In genomic region chrX:1935805-1936204, GRCh38 we compare ENCODE assay signal across 30 cellular contexts.
"Had no signal": no experiment of that assay in that cellular context is flagged by ENCODE, and none has a peak within 500 bp of the region (broad histone marks: within the 10 kb centered on the region; RNA-seq: fewer than 3 reads in every experiment).

No MANE protein-coding gene starts in this region.

- H3K4me3 ChIP-seq: left lung, lower lobe of right lung, neural progenitor cell, ovary, prostate gland, skin epidermis, stomach, thoracic aorta, tibial artery, uterus had no signal

- H2AFZ ChIP-seq: neural progenitor cell had no signal

- DNase-seq: hippocampal formation; kidney; left colon; left lung; lower lobe of right lung; mammary epithelial cell; mesenchymal stem cell; naive B cell; natural killer cell; nephron progenitor cell; occipital lobe; ovary; retina; right cardiac atrium; stimulated activated CD4-positive, alpha-beta T cell treated with anti-CD3 and anti-CD28 coated beads, Interleukin-12 subunit alpha, Interleukin-12 subunit beta, amount 100 ng/mL, for 4 hours; stimulated activated CD4-positive, alpha-beta T cell treated with anti-CD3 and anti-CD28 coated beads, Interleukin-15, amount 100 ng/mL, for 24 hours; stimulated activated CD4-positive, alpha-beta T cell treated with anti-CD3 and anti-CD28 coated beads, Interleukin-2, amount 100 ng/mL, for 24 hours; stimulated activated CD4-positive, alpha-beta T cell treated with anti-CD3 and anti-CD28 coated beads, Interleukin-4, amount 100 ng/mL, for 1 hour; stimulated activated naive B cell treated with anti-CD40 and anti-IgM and Interleukin-4, amounts not matched to agents 10 μg/mL and 1 μg/mL and 100 μg/mL, for 72 hours; stimulated activated naive CD8-positive, alpha-beta T cell treated with anti-CD3 and anti-CD28 coated beads, Interleukin-15, Interleukin-2, amounts not matched to agents 100 U/mL and 50 U/mL, for 24 hours; stomach; tibial artery; trophoblast cell; uterus had no signal

- H3K4me3 Mint-ChIP-seq: naive B cell; natural killer cell; nephron progenitor cell; neural progenitor cell; stimulated activated naive B cell treated with anti-CD40 and anti-IgM and Interleukin-4, amounts not matched to agents 10 μg/mL and 1 μg/mL and 100 μg/mL, for 72 hours had no signal

- H3K27ac Mint-ChIP-seq: naive B cell; natural killer cell; neural progenitor cell; stimulated activated naive B cell treated with anti-CD40 and anti-IgM and Interleukin-4, amounts not matched to agents 10 μg/mL and 1 μg/mL and 100 μg/mL, for 72 hours had no signal

- H3K36me3 ChIP-seq: left lung, lower lobe of right lung, neural progenitor cell, neutrophil, ovary, prostate gland, stomach, thoracic aorta, tibial artery, uterus had no signal

- H3K27ac ChIP-seq: left lung, lower lobe of right lung, neural progenitor cell, neutrophil, ovary, prostate gland, skin epidermis, stomach, thoracic aorta, tibial artery, uterus had no signal

- H3K9me3 ChIP-seq: left lung, lower lobe of right lung, neutrophil, ovary, prostate gland, thoracic aorta, tibial artery, uterus had no signal

- ATAC-seq: left colon; left lung; lower lobe of right lung; natural killer cell; right cardiac atrium; sciatic nerve; stimulated activated naive B cell treated with anti-CD40 and anti-IgM and Interleukin-4, amounts not matched to agents 10 μg/mL and 1 μg/mL and 100 μg/mL, for 72 hours; stimulated activated naive CD8-positive, alpha-beta T cell treated with anti-CD3 and anti-CD28 coated beads, Interleukin-15, Interleukin-2, amounts not matched to agents 100 U/mL and 50 U/mL, for 24 hours had no signal

- H3K27me3 ChIP-seq: left lung, neural progenitor cell, neutrophil, ovary, stomach, tibial artery, uterus had no signal

- H3K4me1 ChIP-seq: left lung, lower lobe of right lung, neural progenitor cell, prostate gland, stomach, uterus had no signal

- H3K36me3 Mint-ChIP-seq: naive B cell had no signal

- H3K4me2 ChIP-seq: neural progenitor cell had no signal

- H3K9ac ChIP-seq: neural progenitor cell had no signal

- H3K27me3 Mint-ChIP-seq: stimulated activated naive B cell treated with anti-CD40 and anti-IgM and Interleukin-4, amounts not matched to agents 10 μg/mL and 1 μg/mL and 100 μg/mL, for 72 hours had no signal
